9 cellular contexts compared by ENCODE assay signal in genomic region chr15:89442671-89443307, GRCh38. TPM values are rescaled to one million over a fixed set of nuclear protein-coding genes. Genes with fewer than 3 reads are reported as not detected.
A peak's percentile ranks its signal among the peaks of the same experiment; 100 is the strongest.
DNase-seq lines count a peak whose midpoint lies in the region; ATAC-seq and TF ChIP-seq lines count a peak whose summit lies in the region.
"Had no signal": no experiment of that assay in that cellular context is flagged by ENCODE, and none has a peak within 500 bp of the region (broad histone marks: within the 10 kb centered on the region; RNA-seq: fewer than 3 reads in every experiment).

No MANE protein-coding gene starts in this region.

- no peak overlapping the region for H2AFZ ChIP-seq in SK-N-SH (ENCODE audit: low read depth)

- H3K9me2 ChIP-seq in SK-N-SH: no peaks in the 10 kb centered on the region

- peak; percentile 54 for ATAC-seq in mucosa of descending colon
- no peak for ATAC-seq in HG03521 (IDR thresholded peaks at IDR 0.05; ENCODE audit: unreplicated experiment)
- ATAC-seq in HG03108 (IDR thresholded peaks at IDR 0.05; ENCODE audit: unreplicated experiment): no peak

- H3K79me2 ChIP-seq in SK-N-SH (ENCODE audit: insufficient read depth): no peaks in the 10 kb centered on the region

- no peak overlapping the region for H3K9ac ChIP-seq in SK-N-SH

- intact Hi-C loops in mucosa of descending colon (cut with DNase I, micrococcal nuclease): no loop called here

- DNase-seq in NCI-H146 (lab: John Stamatoyannopoulos, UW): peak; percentile 46
- DNase-seq in NCI-H146 treated with DMSO at 0.1 percent for 48 hours (lab: John Stamatoyannopoulos, UW; ENCODE audit: unreplicated experiment): no peak
- DNase-seq in SK-N-SH: peak; percentile 88
- peak; percentile 35 for DNase-seq in cerebellar cortex (ENCODE audit: low spot score)
- DNase-seq in mucosa of descending colon: peak in 2 of 3 donors; percentile 66 to 68

- H4K20me1 ChIP-seq in SK-N-SH (ENCODE audit: insufficient read depth): no peaks in the 10 kb centered on the region

- H3K9me3 ChIP-seq in SK-N-SH (no peaks in the 10 kb centered on the region), mucosa of descending colon (no peaks in the 10 kb centered on the region)

- no peak overlapping the region for H3K4me2 ChIP-seq in SK-N-SH

- CTCF ChIA-PET in SK-N-SH (lab: Yijun Ruan, JAX): interaction anchor here (0.6 to 18.5 kb wide), 51 partner anchors 8 to 449 kb away, joined by 3 to 446 read pairs (median 5); no protein-coding TSS in a partner anchor

- TF ChIP-seq CTCF in SK-N-SH (IDR thresholded peaks at IDR 0.05) (peak; percentile 84), mucosa of descending colon (IDR thresholded peaks at IDR 0.05) (no peak)

- no peak overlapping the region for H3K27ac ChIP-seq in SK-N-SH (ENCODE audit: low read depth in 2 of 2, low read length in 1 of 2)

- peak; percentile 73 for TF ChIP-seq RAD21 in Ishikawa (IDR thresholded peaks at IDR 0.05; ENCODE audit: low read depth)
- TF ChIP-seq RAD21 in SK-N-SH (IDR thresholded peaks at IDR 0.05; ENCODE audit: low read length): peak; percentile 82

- H3K4me3 ChIP-seq in SK-N-SH (ENCODE audit: low read depth in 2 of 2, low read length in 1 of 2) (peak overlapping the region in 1 of 2 experiments; percentile 17; a peak in 1 of 4 replicates), mucosa of descending colon (no peak overlapping the region)

- H3F3A ChIP-seq in SK-N-SH (replicated peaks; ENCODE audit: insufficient read depth): no peaks in the 10 kb centered on the region

- no peaks in the 10 kb centered on the region for H3K36me3 ChIP-seq in SK-N-SH (replicated peaks in 1 of 2; ENCODE audit: control insufficient read depth in 1 of 2, insufficient read depth in 2 of 2, low read length in 1 of 2)
- no peaks in the 10 kb centered on the region for H3K36me3 ChIP-seq in mucosa of descending colon (ENCODE audit: low read depth)

- POLR2A ChIA-PET in SK-N-SH (lab: Yijun Ruan, JAX): interaction anchor here (1.4 to 1.6 kb wide), 2 partner anchors 14 to 107 kb away, joined by 3 read pairs; no protein-coding TSS in a partner anchor

- H3K4me1 ChIP-seq in SK-N-SH (ENCODE audit: control insufficient read depth in 1 of 2, insufficient read depth in 2 of 2, low read depth in 1 of 2, low read length in 1 of 2) (peaks cover 0 to 43% of the 10 kb centered on the region in 2 experiments; a peak in 1 of 4 replicates), mucosa of descending colon (ENCODE audit: low read depth) (no peaks in the 10 kb centered on the region)

- 48% methylated on average over 8 of the region's 19 CpGs for WGBS in SK-N-SH (ENCODE audit: low lambda C conversion rate)

- TF ChIP-seq EP300 in Ishikawa (IDR thresholded peaks at IDR 0.05; ENCODE audit: borderline replicate concordance) (no peak), SK-N-SH (IDR thresholded peaks at IDR 0.05; ENCODE audit: borderline replicate concordance in 1 of 2, low read depth in 1 of 2, low read length in 1 of 2) (no peak)

- H3K27me3 ChIP-seq in SK-N-SH (ENCODE audit: insufficient read depth): no peaks in the 10 kb centered on the region

TF ChIP-seq in Ishikawa, 13 proteins besides CTCF, POLR2A, EP300 and RAD21:
- no peak for TF ChIP-seq REST (IDR thresholded peaks at IDR 0.05; ENCODE audit: low read depth)
- TF ChIP-seq USF1 (IDR thresholded peaks at IDR 0.05): no peak
- no peak for TF ChIP-seq CEBPB (IDR thresholded peaks at IDR 0.05)
- TF ChIP-seq MAX (IDR thresholded peaks at IDR 0.05): no peak
- no peak for TF ChIP-seq YY1 (IDR thresholded peaks at IDR 0.05; ENCODE audit: low read depth)
- TF ChIP-seq FOXM1 (IDR thresholded peaks at IDR 0.05; ENCODE audit: borderline replicate concordance, low read depth): no peak
- TF ChIP-seq CREB1 (IDR thresholded peaks at IDR 0.05; ENCODE audit: low read depth): no peak
- no peak for TF ChIP-seq TEAD4 (IDR thresholded peaks at IDR 0.05)
- no peak for TF ChIP-seq ZBTB7A (IDR thresholded peaks at IDR 0.05; ENCODE audit: low read depth)
TF ChIP-seq in Ishikawa: peak in this region for 0.

TF ChIP-seq in SK-N-SH, 30 proteins besides CTCF, POLR2A, EP300 and RAD21:
- TF ChIP-seq FOSL2 (IDR thresholded peaks at IDR 0.05; ENCODE audit: borderline replicate concordance, low read depth) (no peak), SMC3 (IDR thresholded peaks at IDR 0.05; ENCODE audit: low read depth, low read length) (peak; percentile 86)

RNA-seq across cellular contexts. Expression of gene RHCG, which starts 53.6 kb away (rescaled TPM):
- polyA plus RNA-seq in SK-N-SH (2012; rRNA removed): not detected in 2 replicates
- polyA plus RNA-seq in SK-N-SH (2012; cell fraction: cytosol; rRNA removed): not detected in 2 replicates
- not detected in 2 replicates for polyA plus RNA-seq in SK-N-SH (2012; cell fraction: nucleus; rRNA removed)
- under 1 TPM in 1 of 3 donors, not detected in 2; 0.98 TPM for total RNA-seq in mucosa of descending colon
- total RNA-seq: CD4-positive, alpha-beta T cell had no signal
